In genomic region chr2:207952564-207953345, GRCh38 we compare ENCODE assay signal across 33 cellular contexts.
DNase-seq lines count a peak whose midpoint lies in the region; ATAC-seq, FAIRE-seq and TF ChIP-seq lines count a peak whose summit lies in the region.
"Had no signal": no experiment of that assay in that cellular context is flagged by ENCODE, and none has a peak within 500 bp of the region (broad histone marks: within the 10 kb centered on the region; RNA-seq: fewer than 3 reads in every experiment).

No MANE protein-coding gene starts in this region.

- H3K27ac Mint-ChIP-seq in stimulated activated memory B cell treated with anti-CD40 and anti-IgM and Interleukin-4, amounts not matched to agents 10 μg/mL and 1 μg/mL and 100 μg/mL, for 72 hours, result peak overlapping the region; percentile 32
- H3K27ac Mint-ChIP-seq: activated naive CD8-positive, alpha-beta T cell treated with anti-CD3 and anti-CD28 coated beads, Interleukin-2, amount 10 ng/mL, durations not matched to agents 7 days and 5 days; CD8-positive, alpha-beta T cell; natural killer cell treated with Interleukin-12 subunit alpha and Interleukin-12 subunit beta and Interleukin-15 and Interleukin-18, amount 100 ng/mL, for 72 hours had no signal

- 72% methylated on average over 6 of the region's 6 CpGs for WGBS in HepG2 (ENCODE audit: low lambda C conversion rate)
- WGBS in right lobe of liver (ENCODE audit: insufficient coverage, low coverage, low lambda C conversion rate, missing lambda C conversion rate), result 72% methylated on average over 6 of the region's 6 CpGs
- 69 to 81% methylated on average over 6 of the region's 6 CpGs for WGBS in body of pancreas, 2 donors

- H3K4me3 ChIP-seq in HepG2 (replicated peaks in 1 of 3; ENCODE audit: insufficient read depth in 1 of 3, low read depth in 2 of 3, low read length in 3 of 3) (no peak overlapping the region), right lobe of liver (no peak overlapping the region), KMS-11 (IDR thresholded peaks at IDR 0.05; ENCODE audit: insufficient read depth, low read depth, low read length) (no peak overlapping the region), body of pancreas (no peak overlapping the region)
- H3K4me3 ChIP-seq: HAP-1, ovary, PC-9, right atrium auricular region had no signal

- CTCF ChIA-PET in HepG2 (lab: Yijun Ruan, JAX; ENCODE audit: low intra/inter-chr PET ratio, low total read pairs), result no interaction called here

- POLR2A ChIA-PET in HepG2 (lab: Yijun Ruan, JAX), result interaction anchor here (1.5 to 3.5 kb wide), 2 partner anchors 17 to 55 kb away, joined by 3 to 12 read pairs; no protein-coding TSS in a partner anchor

- H3K36me3 Mint-ChIP-seq in stimulated activated memory B cell treated with anti-CD40 and anti-IgM and Interleukin-4, amounts not matched to agents 10 μg/mL and 1 μg/mL and 100 μg/mL, for 72 hours, result peaks cover 7% of the 10 kb centered on the region
- H3K36me3 Mint-ChIP-seq: activated naive CD8-positive, alpha-beta T cell treated with anti-CD3 and anti-CD28 coated beads, Interleukin-2, amount 10 ng/mL, durations not matched to agents 7 days and 5 days; natural killer cell treated with Interleukin-12 subunit alpha and Interleukin-12 subunit beta and Interleukin-15 and Interleukin-18, amount 100 ng/mL, for 72 hours; WTC11 had no signal

- no peak for DNase-seq in HepG2 (ENCODE audit: low spot score)
- no peak for DNase-seq in right lobe of liver
- no peak for DNase-seq in body of pancreas
- DNase-seq in activated CD4-positive, alpha-beta T cell treated with anti-CD3 and anti-CD28 coated beads for 48 hours, result no peak
- DNase-seq: 8988T; activated CD4-positive, alpha-beta T cell treated with anti-CD3 and anti-CD28 coated beads, Interleukin-2, amount 50 U/mL, for 48 hours; activated CD8-positive, alpha-beta memory T cell treated with anti-CD3 and anti-CD28 coated beads, Interleukin-2, amount 50 U/mL, for 48 hours; activated effector memory CD4-positive, alpha-beta T cell treated with Interleukin-2 at 50 U/mL for 16 hours; activated naive CD8-positive, alpha-beta T cell treated with anti-CD3 and anti-CD28 coated beads, Interleukin-2, amount 10 ng/mL, durations not matched to agents 7 days and 5 days; CD8-positive, alpha-beta T cell; central memory CD4-positive, alpha-beta T cell; DMS53; midbrain; NCI-H1092 treated with DMSO at 0.1 percent for 48 hours; NCI-H446; ovary; PC-9; SHP77 treated with DMSO at 0.1 percent for 48 hours; stimulated activated CD4-positive, alpha-beta T cell treated with anti-CD3 and anti-CD28 coated beads, Interleukin-12 subunit alpha, Interleukin-12 subunit beta, amount 100 ng/mL, for 4 hours; stimulated activated CD4-positive, alpha-beta T cell treated with anti-CD3 and anti-CD28 coated beads, Interleukin-4, amount 100 ng/mL, for 24 hours; stimulated activated naive CD4-positive, alpha-beta T cell; T1000 had no signal

- H3K27ac ChIP-seq in HepG2 (ENCODE audit: extremely low read length, insufficient read depth, low read length) (no peak overlapping the region), right lobe of liver (no peak overlapping the region), KMS-11 (no peak overlapping the region), body of pancreas (no peak overlapping the region)
- H3K27ac ChIP-seq: ovary, PC-9, right atrium auricular region had no signal

- H3K4me1 ChIP-seq in HepG2 (ENCODE audit: insufficient read depth, low read length) (peaks cover 44% of the 10 kb centered on the region), right lobe of liver (peaks cover 0 to 8% (median 3%) of the 10 kb centered on the region in 4 donors), KMS-11 (ENCODE audit: low read depth, poor library complexity, severe bottlenecking) (peaks cover 13% of the 10 kb centered on the region), body of pancreas (peaks cover 17% of the 10 kb centered on the region)

- ATAC-seq in HepG2 (no peak), right lobe of liver (no peak), HG02759 (IDR thresholded peaks at IDR 0.05; ENCODE audit: unreplicated experiment) (peak; percentile 47), body of pancreas (no peak), GM21423 (IDR thresholded peaks at IDR 0.05; ENCODE audit: unreplicated experiment) (no peak)
- no peak for ATAC-seq in stimulated activated memory B cell treated with anti-CD40 and anti-IgM and Interleukin-4, amounts not matched to agents 10 μg/mL and 1 μg/mL and 100 μg/mL, for 72 hours
- ATAC-seq: CD8-positive, alpha-beta T cell; natural killer cell treated with Interleukin-12 subunit alpha and Interleukin-12 subunit beta and Interleukin-15 and Interleukin-18, amount 100 ng/mL, for 72 hours had no signal

- H3K27me3 ChIP-seq in HepG2 (ENCODE audit: control insufficient read depth in 1 of 2, insufficient read depth in 2 of 2, low read length in 2 of 2) (no peaks in the 10 kb centered on the region), right lobe of liver (no peaks in the 10 kb centered on the region), KMS-11 (ENCODE audit: insufficient read depth, low read depth) (no peaks in the 10 kb centered on the region), body of pancreas (no peaks in the 10 kb centered on the region)
- H3K27me3 ChIP-seq: ovary, right atrium auricular region had no signal

- H3K9me3 ChIP-seq in HepG2 (ENCODE audit: low read length) (no peaks in the 10 kb centered on the region), right lobe of liver (no peaks in the 10 kb centered on the region), body of pancreas (no peaks in the 10 kb centered on the region)
- H3K9me3 ChIP-seq: HAP-1, ovary, right atrium auricular region had no signal

- no peak for TF ChIP-seq CTCF in HepG2 (CRISPR knock-in tag; IDR thresholded peaks at IDR 0.05)
- TF ChIP-seq CTCF in right lobe of liver (IDR thresholded peaks at IDR 0.05), result no peak
- no peak for TF ChIP-seq CTCF in KMS-11 (conservative IDR thresholded peaks at IDR 0.05; ENCODE audit: low read depth, low read length)
- no peak for TF ChIP-seq CTCF in body of pancreas (IDR thresholded peaks at IDR 0.05)

- peaks cover 16% of the 10 kb centered on the region for H3K4me1 Mint-ChIP-seq in stimulated activated memory B cell treated with anti-CD40 and anti-IgM and Interleukin-4, amounts not matched to agents 10 μg/mL and 1 μg/mL and 100 μg/mL, for 72 hours
- H3K4me1 Mint-ChIP-seq: activated naive CD8-positive, alpha-beta T cell treated with anti-CD3 and anti-CD28 coated beads, Interleukin-2, amount 10 ng/mL, durations not matched to agents 7 days and 5 days had no signal

- H3K9me3 Mint-ChIP-seq in stimulated activated memory B cell treated with anti-CD40 and anti-IgM and Interleukin-4, amounts not matched to agents 10 μg/mL and 1 μg/mL and 100 μg/mL, for 72 hours, result no peaks in the 10 kb centered on the region
- H3K9me3 Mint-ChIP-seq: activated naive CD8-positive, alpha-beta T cell treated with anti-CD3 and anti-CD28 coated beads, Interleukin-2, amount 10 ng/mL, durations not matched to agents 7 days and 5 days; CD8-positive, alpha-beta T cell; natural killer cell treated with Interleukin-12 subunit alpha and Interleukin-12 subunit beta and Interleukin-15 and Interleukin-18, amount 100 ng/mL, for 72 hours; WTC11 had no signal

- no peak for TF ChIP-seq RAD21 in HepG2 (CRISPR knock-in tag; IDR thresholded peaks at IDR 0.05)

- H2AFZ ChIP-seq in HepG2 (ENCODE audit: low read length), result no peak overlapping the region
- no peak overlapping the region for H2AFZ ChIP-seq in KMS-11 (ENCODE audit: low read depth)
- H2AFZ ChIP-seq: PC-9 had no signal

- H3K4me3 Mint-ChIP-seq in stimulated activated memory B cell treated with anti-CD40 and anti-IgM and Interleukin-4, amounts not matched to agents 10 μg/mL and 1 μg/mL and 100 μg/mL, for 72 hours, result no peak overlapping the region
- H3K4me3 Mint-ChIP-seq: activated naive CD8-positive, alpha-beta T cell treated with anti-CD3 and anti-CD28 coated beads, Interleukin-2, amount 10 ng/mL, durations not matched to agents 7 days and 5 days; CD8-positive, alpha-beta T cell; natural killer cell treated with Interleukin-12 subunit alpha and Interleukin-12 subunit beta and Interleukin-15 and Interleukin-18, amount 100 ng/mL, for 72 hours; WTC11 had no signal

- H3K79me2 ChIP-seq in HepG2 (ENCODE audit: insufficient read depth, low read length) (no peaks in the 10 kb centered on the region), KMS-11 (ENCODE audit: insufficient read depth, low read depth) (no peaks in the 10 kb centered on the region)

- H3K36me3 ChIP-seq in HepG2 (replicated peaks in 1 of 2; ENCODE audit: control insufficient read depth in 1 of 2, insufficient read depth in 2 of 2, low read length in 2 of 2) (no peaks in the 10 kb centered on the region), right lobe of liver (no peaks in the 10 kb centered on the region), KMS-11 (ENCODE audit: insufficient read depth) (no peaks in the 10 kb centered on the region), body of pancreas (replicated peaks in 1 of 2; ENCODE audit: insufficient read depth in 1 of 2, low read depth in 2 of 2) (no peaks in the 10 kb centered on the region)
- H3K36me3 ChIP-seq: HAP-1, ovary, right atrium auricular region had no signal

- TF ChIP-seq POLR2A in HepG2 (IDR thresholded peaks at IDR 0.05; ENCODE audit: insufficient read depth in 1 of 2, low read depth in 2 of 2, low read length in 2 of 2) (no peak), right lobe of liver (IDR thresholded peaks at IDR 0.05) (no peak), body of pancreas (IDR thresholded peaks at IDR 0.05) (no peak)

- intact Hi-C loops in HepG2 (cut with micrococcal nuclease; ENCODE audit: unreplicated experiment) (no loop called here), right lobe of liver (cut with DNase I) (no loop called here), body of pancreas (cut with DNase I) (no loop called here)

- no peak; a peak in 1 of 4 replicates for TF ChIP-seq EP300 in HepG2 (IDR thresholded peaks at IDR 0.05; ENCODE audit: low read depth in 2 of 2, low read length in 2 of 2)
- TF ChIP-seq EP300 in HepG2 (CRISPR knock-in tag; IDR thresholded peaks at IDR 0.05; ENCODE audit: borderline replicate concordance), result no peak

- no peaks in the 10 kb centered on the region for H4K20me1 ChIP-seq in HepG2 (ENCODE audit: insufficient read depth, low read length)
- no peaks in the 10 kb centered on the region for H4K20me1 ChIP-seq in KMS-11 (ENCODE audit: insufficient read depth)

- H3K9ac ChIP-seq in HepG2 (ENCODE audit: insufficient read depth, low read depth, low read length) (no peak overlapping the region), KMS-11 (no peak overlapping the region)

- H3K4me2 ChIP-seq in HepG2 (ENCODE audit: low read depth, low read length), result no peak overlapping the region
- H3K4me2 ChIP-seq in KMS-11, result peak overlapping the region; percentile 8; the same call in 1 of the 2 replicates
- H3K4me2 ChIP-seq: PC-9 had no signal

- BruUV-seq in HepG2 (replicated peaks; lab: Mats Ljungman, UMichigan), result no TSS peak

- H3K27me3 Mint-ChIP-seq in stimulated activated memory B cell treated with anti-CD40 and anti-IgM and Interleukin-4, amounts not matched to agents 10 μg/mL and 1 μg/mL and 100 μg/mL, for 72 hours, result no peaks in the 10 kb centered on the region
- H3K27me3 Mint-ChIP-seq: activated naive CD8-positive, alpha-beta T cell treated with anti-CD3 and anti-CD28 coated beads, Interleukin-2, amount 10 ng/mL, durations not matched to agents 7 days and 5 days; natural killer cell treated with Interleukin-12 subunit alpha and Interleukin-12 subunit beta and Interleukin-15 and Interleukin-18, amount 100 ng/mL, for 72 hours had no signal

- in situ Hi-C loops in HepG2 (cut with HindIII; ENCODE audit: extremely low pct_ligation_motif_present, low pct_unique_long_range_greater_than_20kb), result no loop called here

- FAIRE-seq in HepG2 (lab: Jason Lieb, UNC), result no peak
- FAIRE-seq: astrocyte, endothelial cell of umbilical vein, keratinocyte had no signal
